Comparison of ENCODE assay signal across 8 cellular contexts in the genomic region with DNA sequence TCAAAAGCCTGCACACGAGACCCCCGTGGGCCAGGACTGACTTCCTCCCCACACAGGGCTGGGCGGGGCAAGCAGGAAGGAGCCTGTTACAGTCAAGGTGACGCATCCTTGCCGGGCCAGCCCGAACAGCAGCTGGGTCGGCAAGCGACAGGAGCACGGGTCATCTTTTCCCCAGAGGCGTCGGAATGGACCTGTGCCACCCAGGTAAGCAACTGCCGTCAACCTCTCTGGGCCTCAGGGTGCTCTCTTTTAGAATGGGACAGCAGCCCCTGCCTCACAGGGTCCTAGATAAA. TPM values are rescaled to one million over a fixed set of nuclear protein-coding genes. Genes with fewer than 3 reads are reported as not detected.
DNase-seq lines count a peak whose midpoint lies in the region; ATAC-seq and TF ChIP-seq lines count a peak whose summit lies in the region.

A gene with protein sequence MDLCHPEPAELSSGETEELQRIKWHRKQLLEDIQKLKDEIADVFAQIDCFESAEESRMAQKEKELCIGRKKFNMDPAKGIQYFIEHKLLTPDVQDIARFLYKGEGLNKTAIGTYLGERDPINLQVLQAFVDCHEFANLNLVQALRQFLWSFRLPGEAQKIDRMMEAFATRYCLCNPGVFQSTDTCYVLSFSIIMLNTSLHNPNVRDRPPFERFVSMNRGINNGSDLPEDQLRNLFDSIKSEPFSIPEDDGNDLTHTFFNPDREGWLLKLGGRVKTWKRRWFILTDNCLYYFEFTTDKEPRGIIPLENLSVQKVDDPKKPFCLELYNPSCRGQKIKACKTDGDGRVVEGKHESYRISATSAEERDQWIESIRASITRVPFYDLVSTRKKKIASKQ (plus strand): TSS at position 124 of the 293 bp plus-strand sequence. CDS start 62 bp downstream, at position 186.

- H3K4me1 ChIP-seq in OCI-LY1 (ENCODE audit: insufficient read depth, low read length, severe bottlenecking): peaks cover 33% of the 10 kb centered on the region

- no peak within 1 kb of the TSS for H2AFZ ChIP-seq in OCI-LY1 (ENCODE audit: low read length)

- ATAC-seq in GM18511 (IDR thresholded peaks at IDR 0.05; ENCODE audit: unreplicated experiment) (peak; percentile 62), left lobe of liver (peak; percentile 52), HG03378 (IDR thresholded peaks at IDR 0.05; ENCODE audit: unreplicated experiment) (no peak)

- H3K36me3 ChIP-seq in OCI-LY1 (ENCODE audit: insufficient read depth, low read length): no peaks in the 10 kb centered on the region; the same call in 1 of the 2 replicates

- H3K4me3 ChIP-seq in OCI-LY1 (ENCODE audit: low read depth, low read length, poor library complexity, severe bottlenecking): peak within 1 kb of the TSS; percentile 55

- no peaks in the 10 kb centered on the region for H3K9me3 Mint-ChIP-seq in activated T-helper 2 cell treated with anti-CD3 and anti-CD28 coated beads, Interferon-gamma antibody, Interleukin-2, Interleukin-4, amounts not matched to agents 10 μg/mL and 5 μg/mL and 100 μg/mL, durations not matched to agents 14 hours and 24 hours and 36 hours

- H3K27ac ChIP-seq in OCI-LY1 (ENCODE audit: low read depth, low read length, poor library complexity, severe bottlenecking): no peak within 1 kb of the TSS

- H3K4me2 ChIP-seq in OCI-LY1 (ENCODE audit: low read length): peak within 1 kb of the TSS; percentile 57

- H3K27ac Mint-ChIP-seq in activated T-helper 2 cell treated with anti-CD3 and anti-CD28 coated beads, Interferon-gamma antibody, Interleukin-2, Interleukin-4, amounts not matched to agents 10 μg/mL and 5 μg/mL and 100 μg/mL, durations not matched to agents 14 hours and 24 hours and 36 hours: peak within 1 kb of the TSS; percentile 99

- no peaks in the 10 kb centered on the region; the same call in 1 of the 2 replicates for H3K9me3 ChIP-seq in OCI-LY1 (ENCODE audit: low read length)

- no peaks in the 10 kb centered on the region for H3K9me2 ChIP-seq in OCI-LY1 (ENCODE audit: low read depth, low read length)

- TF ChIP-seq CTCF in OCI-LY1 (IDR thresholded peaks at IDR 0.05; ENCODE audit: low read length): no peak

- H3K36me3 Mint-ChIP-seq in activated T-helper 2 cell treated with anti-CD3 and anti-CD28 coated beads, Interferon-gamma antibody, Interleukin-2, Interleukin-4, amounts not matched to agents 10 μg/mL and 5 μg/mL and 100 μg/mL, durations not matched to agents 14 hours and 24 hours and 36 hours (ENCODE audit: low read depth): peaks cover 32% of the 10 kb centered on the region

- peaks cover 11% of the 10 kb centered on the region; the same call in 1 of the 2 replicates for H3K27me3 ChIP-seq in OCI-LY1 (ENCODE audit: insufficient read depth, low read length)

- peak within 1 kb of the TSS; percentile 36; the same call in 1 of the 2 replicates for H3K9ac ChIP-seq in OCI-LY1 (ENCODE audit: low read length)

- H4K20me1 ChIP-seq in OCI-LY1 (ENCODE audit: insufficient read depth, low read length): no peaks in the 10 kb centered on the region

- H3K27me3 Mint-ChIP-seq in activated T-helper 2 cell treated with anti-CD3 and anti-CD28 coated beads, Interferon-gamma antibody, Interleukin-2, Interleukin-4, amounts not matched to agents 10 μg/mL and 5 μg/mL and 100 μg/mL, durations not matched to agents 14 hours and 24 hours and 36 hours (ENCODE audit: low read depth): no peaks in the 10 kb centered on the region

- peaks cover 56% of the 10 kb centered on the region for H3K4me1 Mint-ChIP-seq in activated T-helper 2 cell treated with anti-CD3 and anti-CD28 coated beads, Interferon-gamma antibody, Interleukin-2, Interleukin-4, amounts not matched to agents 10 μg/mL and 5 μg/mL and 100 μg/mL, durations not matched to agents 14 hours and 24 hours and 36 hours (ENCODE audit: low read depth)

- peak within 1 kb of the TSS; percentile 87 for H3K4me3 Mint-ChIP-seq in activated T-helper 2 cell treated with anti-CD3 and anti-CD28 coated beads, Interferon-gamma antibody, Interleukin-2, Interleukin-4, amounts not matched to agents 10 μg/mL and 5 μg/mL and 100 μg/mL, durations not matched to agents 14 hours and 24 hours and 36 hours (ENCODE audit: low read depth)

- intact Hi-C loops in activated T-helper 2 cell treated with anti-CD3 and anti-CD28 coated beads, Interferon-gamma antibody, Interleukin-2, Interleukin-4, amounts not matched to agents 10 μg/mL and 5 μg/mL and 100 μg/mL, durations not matched to agents 14 hours and 24 hours and 36 hours (cut with micrococcal nuclease): loop anchor here (2.0 kb wide), 1 partner anchor 16 kb away; no protein-coding TSS in a partner anchor

- H3K79me2 ChIP-seq in OCI-LY1 (ENCODE audit: insufficient read depth, low read length): no peaks in the 10 kb centered on the region

- DNase-seq in activated T-helper 2 cell treated with anti-CD3 and anti-CD28 coated beads, Interferon-gamma antibody, Interleukin-2, Interleukin-4, amounts not matched to agents 10 μg/mL and 5 μg/mL and 100 μg/mL, durations not matched to agents 14 hours and 24 hours and 36 hours (ENCODE audit: low spot score): peak; percentile 71
- DNase-seq in left lobe of liver (ENCODE audit: low spot score): no peak
- DNase-seq in stimulated activated CD8-positive, alpha-beta memory T cell treated with anti-CD3 and anti-CD28 coated beads, Interleukin-4, amount 100 ng/mL, for 24 hours (ENCODE audit: low read depth): peak; percentile 75
- DNase-seq in NCI-H2107 (lab: John Stamatoyannopoulos, UW): no peak
- no peak for DNase-seq in cortex of kidney (lab: John Stamatoyannopoulos, UW)

- no peaks in the 10 kb centered on the region for H3F3A ChIP-seq in OCI-LY1 (ENCODE audit: insufficient read depth, low read length)

RNA-seq across cellular contexts. Expression of the gene that starts here (rescaled TPM):
- total RNA-seq in activated T-helper 2 cell treated with anti-CD3 and anti-CD28 coated beads, Interferon-gamma antibody, Interleukin-2, Interleukin-4, amounts not matched to agents 10 μg/mL and 5 μg/mL and 100 μg/mL, durations not matched to agents 14 hours and 24 hours and 36 hours: 45.9 and 49.8 TPM in 2 replicates
- total RNA-seq in left lobe of liver: 5.2 TPM

Comparison
In these comparisons a context has a peak if more than half of its experiments do, and no peak if none do; other contexts are left out.
1. DNase-seq: peak in activated T-helper 2 cell treated with anti-CD3 and anti-CD28 coated beads, Interferon-gamma antibody, Interleukin-2, Interleukin-4, amounts not matched to agents 10 μg/mL and 5 μg/mL and 100 μg/mL, durations not matched to agents 14 hours and 24 hours and 36 hours (single experiment) and stimulated activated CD8-positive, alpha-beta memory T cell treated with anti-CD3 and anti-CD28 coated beads, Interleukin-4, amount 100 ng/mL, for 24 hours (single experiment); none in left lobe of liver (single experiment), NCI-H2107 (single experiment) and cortex of kidney (single experiment).